10 cellular contexts compared by ENCODE assay signal in the genomic region with DNA sequence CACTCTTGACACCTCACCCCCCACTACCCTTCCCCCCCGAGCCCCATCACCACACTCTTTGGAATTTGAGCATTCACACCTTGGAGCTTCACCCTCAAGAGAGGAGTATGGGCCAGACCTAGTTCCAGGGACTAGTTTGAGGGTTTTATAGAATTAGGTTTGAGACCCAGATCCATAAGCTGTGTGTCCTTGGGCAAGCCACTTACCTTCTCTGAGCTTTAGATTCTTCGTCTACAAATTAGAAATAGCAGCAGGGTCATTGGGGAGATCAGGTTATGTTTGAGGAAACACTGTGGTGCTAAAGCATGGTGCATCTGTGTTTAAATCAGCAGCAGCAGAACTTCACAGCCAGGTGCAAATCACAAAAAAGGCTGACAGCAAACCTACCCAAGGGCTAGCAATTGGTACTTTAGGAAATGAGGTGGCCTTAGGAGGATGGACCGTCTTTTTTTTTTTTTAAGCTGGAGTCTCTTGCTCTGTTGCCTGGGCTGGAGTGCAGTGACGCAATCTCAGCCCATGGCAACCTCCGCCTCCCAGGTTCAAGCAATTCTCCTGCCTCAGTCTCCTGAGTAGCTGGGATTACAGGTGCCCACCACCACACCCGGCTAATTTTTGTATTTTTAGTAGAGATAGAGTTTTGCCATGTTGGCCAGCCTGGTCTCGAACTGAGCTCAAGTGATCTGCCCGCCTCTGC.
DNase-seq lines count a peak whose midpoint lies in the region; ATAC-seq and TF ChIP-seq lines count a peak whose summit lies in the region.
"Had no signal": no experiment of that assay in that cellular context is flagged by ENCODE, and none has a peak within 500 bp of the region (broad histone marks: within the 10 kb centered on the region; RNA-seq: fewer than 3 reads in every experiment).

No MANE protein-coding gene starts in this region.

- H3K9me3 ChIP-seq in fibroblast of lung (ENCODE audit: control insufficient read depth, insufficient read depth, low read depth, low read length) (no peaks in the 10 kb centered on the region), transverse colon (no peaks in the 10 kb centered on the region)
- H3K9me3 ChIP-seq: tibial nerve had no signal

- H3K27ac ChIP-seq in fibroblast of lung (ENCODE audit: insufficient read depth, low read length) (peak overlapping the region; percentile 60), transverse colon (peak overlapping the region; percentile 70 to 78 (median 75))

- no peak for ATAC-seq in activated naive CD4-positive, alpha-beta T cell treated with anti-CD3 and anti-CD28 coated beads, Interleukin-2, amount 50 U/mL, for 72 hours
- ATAC-seq in T-cell (replicated peaks in 1 of 4): peak in 1 of 4 experiments; percentile 2

- H3K27me3 ChIP-seq in fibroblast of lung (ENCODE audit: control insufficient read depth, insufficient read depth, low read length) (no peaks in the 10 kb centered on the region), transverse colon (no peaks in the 10 kb centered on the region)
- H3K27me3 ChIP-seq: tibial nerve had no signal

- intact Hi-C loops in activated naive CD4-positive, alpha-beta T cell treated with anti-CD3 and anti-CD28 coated beads for 36 hours (cut with micrococcal nuclease): no loop called here
- intact Hi-C loops in transverse colon (cut with DNase I; ENCODE audit: low total_unique reads): no loop called here

- no peak overlapping the region for H2AFZ ChIP-seq in fibroblast of lung (ENCODE audit: low read length)

- peak overlapping the region; percentile 82 for H3K27ac Mint-ChIP-seq in activated naive CD4-positive, alpha-beta T cell treated with anti-CD3 and anti-CD28 coated beads for 36 hours
- peak overlapping the region in 1 of 2 donors; percentile 94 for H3K27ac Mint-ChIP-seq in activated naive CD4-positive, alpha-beta T cell treated with anti-CD3 and anti-CD28 coated beads, Interleukin-2, amount 50 U/mL, for 72 hours
- H3K27ac Mint-ChIP-seq in T-cell: peak overlapping the region; percentile 94 to 96
- no peak overlapping the region for H3K27ac Mint-ChIP-seq in progenitor cell of endocrine pancreas

- no peak overlapping the region for H3K4me2 ChIP-seq in fibroblast of lung (ENCODE audit: extremely low read depth, insufficient read depth, low read length)

- H3K79me2 ChIP-seq in fibroblast of lung (ENCODE audit: control insufficient read depth, insufficient read depth, low read length): no peaks in the 10 kb centered on the region

- H3K4me1 Mint-ChIP-seq in activated naive CD4-positive, alpha-beta T cell treated with anti-CD3 and anti-CD28 coated beads for 36 hours (ENCODE audit: low read depth): peaks cover 31% of the 10 kb centered on the region
- peaks cover 47 to 52% (median 51%) of the 10 kb centered on the region in 3 donors for H3K4me1 Mint-ChIP-seq in T-cell
- H3K4me1 Mint-ChIP-seq in progenitor cell of endocrine pancreas (ENCODE audit: low read depth): peaks cover 15% of the 10 kb centered on the region

- DNase-seq in activated naive CD4-positive, alpha-beta T cell treated with anti-CD3 and anti-CD28 coated beads for 36 hours: no peak
- DNase-seq in activated naive CD4-positive, alpha-beta T cell treated with anti-CD3 and anti-CD28 coated beads, Interleukin-2, amount 50 U/mL, for 72 hours (ENCODE audit: low spot score in 2 of 2): no peak
- no peak for DNase-seq in T-cell
- DNase-seq in fibroblast of lung (ENCODE audit: low read depth in 2 of 2): no peak
- DNase-seq in transverse colon: no peak
- DNase-seq in progenitor cell of endocrine pancreas (ENCODE audit: low spot score, unreplicated experiment): no peak
- no peak for DNase-seq in NCI-H2081 (lab: John Stamatoyannopoulos, UW)
- no peak for DNase-seq in ecto neural progenitor cell (ENCODE audit: low spot score)
- DNase-seq: Karpas-422 had no signal

- no peak for TF ChIP-seq EP300 in transverse colon (IDR thresholded peaks at IDR 0.05; ENCODE audit: low read depth)

- WGBS in transverse colon (ENCODE audit: low coverage in 1 of 2), 2 donors: 90 to 97% methylated on average over 4 to 8 of the region's 8 CpGs

- no peak overlapping the region for H3K4me3 Mint-ChIP-seq in activated naive CD4-positive, alpha-beta T cell treated with anti-CD3 and anti-CD28 coated beads for 36 hours
- H3K4me3 Mint-ChIP-seq in T-cell (peak overlapping the region in 2 of 3 donors; percentile 62 to 85), progenitor cell of endocrine pancreas (ENCODE audit: low read depth) (no peak overlapping the region)

- POLR2A ChIA-PET in T-cell (lab: Charles Lee): interaction anchor here (0.6 to 2.4 kb wide), 12 partner anchors 9 to 1902 kb away, joined by 3 to 12 read pairs (median 4); no protein-coding TSS in a partner anchor

- TF ChIP-seq CTCF in fibroblast of lung (conservative IDR thresholded peaks at IDR 0.05 in 1 of 2, IDR thresholded peaks at IDR 0.05 in 1 of 2; ENCODE audit: low read depth in 1 of 2, low read length in 2 of 2): no peak
- TF ChIP-seq CTCF in transverse colon (IDR thresholded peaks at IDR 0.05): no peak
- TF ChIP-seq CTCF in progenitor cell of endocrine pancreas (IDR thresholded peaks at IDR 0.05; ENCODE audit: unreplicated experiment): no peak

- H3K4me3 ChIP-seq in fibroblast of lung (replicated peaks in 1 of 4; ENCODE audit: control extremely low read depth in 1 of 4, insufficient read depth in 1 of 4, low read depth in 3 of 4, low read length in 4 of 4) (no peak overlapping the region), transverse colon (no peak overlapping the region)
- H3K4me3 ChIP-seq: tibial nerve had no signal

- no peak for TF ChIP-seq POLR2A in transverse colon (IDR thresholded peaks at IDR 0.05)

- H3K27me3 Mint-ChIP-seq in activated naive CD4-positive, alpha-beta T cell treated with anti-CD3 and anti-CD28 coated beads for 36 hours (ENCODE audit: low read depth): no peaks in the 10 kb centered on the region
- H3K27me3 Mint-ChIP-seq in T-cell (no peaks in the 10 kb centered on the region), progenitor cell of endocrine pancreas (no peaks in the 10 kb centered on the region)

- H3K36me3 ChIP-seq in fibroblast of lung (ENCODE audit: control insufficient read depth, insufficient read depth, low read length): peaks cover 42% of the 10 kb centered on the region
- H3K36me3 ChIP-seq in transverse colon: peaks cover 0 to 39% (median 3%) of the 10 kb centered on the region in 4 donors

- H4K20me1 ChIP-seq in fibroblast of lung (ENCODE audit: control insufficient read depth, extremely low read depth, insufficient read depth, low read length): no peaks in the 10 kb centered on the region

- H3K4me1 ChIP-seq in fibroblast of lung (ENCODE audit: control insufficient read depth, extremely low read depth, insufficient read depth, low read length) (peaks cover 9% of the 10 kb centered on the region), transverse colon (peaks cover 38 to 52% (median 45%) of the 10 kb centered on the region in 4 donors)

- no peak overlapping the region for H3K9ac ChIP-seq in fibroblast of lung (ENCODE audit: insufficient read depth, low read length)

- peaks cover 21% of the 10 kb centered on the region for H3K36me3 Mint-ChIP-seq in activated naive CD4-positive, alpha-beta T cell treated with anti-CD3 and anti-CD28 coated beads for 36 hours (ENCODE audit: low read depth)
- H3K36me3 Mint-ChIP-seq in activated naive CD4-positive, alpha-beta T cell treated with anti-CD3 and anti-CD28 coated beads, Interleukin-2, amount 50 U/mL, for 72 hours: peaks cover 10 to 59% of the 10 kb centered on the region in 2 donors
- H3K36me3 Mint-ChIP-seq in T-cell (peaks cover 26% of the 10 kb centered on the region), progenitor cell of endocrine pancreas (ENCODE audit: insufficient read depth) (no peaks in the 10 kb centered on the region)

- CTCF ChIA-PET in activated naive CD4-positive, alpha-beta T cell treated with anti-CD3 and anti-CD28 coated beads for 36 hours (lab: Charles Lee): interaction anchor here (0.7 to 3.9 kb wide), 10 partner anchors 9 to 56 kb away, joined by 3 to 28 read pairs (median 4); no protein-coding TSS in a partner anchor
- CTCF ChIA-PET in T-cell (lab: Charles Lee): interaction anchor here (0.7 to 3.7 kb wide), 11 partner anchors 8 to 138 kb away, joined by 3 to 35 read pairs (median 5); no protein-coding TSS in a partner anchor

- in situ Hi-C loops in transverse colon (cut with MboI; ENCODE audit: low pct_ligation_motif_present in 1 of 4, low pct_unique_long_range_greater_than_20kb in 1 of 4, low sequenced_read_pairs in 3 of 4): loop anchor here (25.0 kb wide), 2 partner anchors 163 to 413 kb away; no protein-coding TSS in a partner anchor

- H3K9me3 Mint-ChIP-seq in activated naive CD4-positive, alpha-beta T cell treated with anti-CD3 and anti-CD28 coated beads for 36 hours: no peaks in the 10 kb centered on the region
- H3K9me3 Mint-ChIP-seq in activated naive CD4-positive, alpha-beta T cell treated with anti-CD3 and anti-CD28 coated beads, Interleukin-2, amount 50 U/mL, for 72 hours: peaks cover 0 to 5% of the 10 kb centered on the region in 2 donors
- H3K9me3 Mint-ChIP-seq in T-cell (no peaks in the 10 kb centered on the region), progenitor cell of endocrine pancreas (ENCODE audit: low read depth) (no peaks in the 10 kb centered on the region)

Comparison
In these comparisons a context has a peak if more than half of its experiments do, and no peak if none do; other contexts are left out.
1. H3K4me3 Mint-ChIP-seq: peak in T-cell (2 of 3); none in activated naive CD4-positive, alpha-beta T cell treated with anti-CD3 and anti-CD28 coated beads for 36 hours (single experiment) and progenitor cell of endocrine pancreas (single experiment).